In genomic region chr9:121640076-121640475, GRCh38 we compare ENCODE assay signal across 8 cellular contexts. TPM values are rescaled to one million over a fixed set of nuclear protein-coding genes. Genes with fewer than 3 reads are reported as not detected.
DNase-seq lines count a peak whose midpoint lies in the region; ATAC-seq and TF ChIP-seq lines count a peak whose summit lies in the region.

No MANE protein-coding gene starts in this region.

- 62 to 70% methylated on average over 9 of the region's 9 CpGs for WGBS in ectodermal cell, 2 experiments
- 79 to 81% methylated on average over 8 to 9 of the region's 9 CpGs for WGBS in upper lobe of left lung, 2 donors

- no peak overlapping the region for H3K4me3 Mint-ChIP-seq in activated CD4-positive, alpha-beta T cell treated with anti-CD3 and anti-CD28 coated beads for 36 hours

- no peak overlapping the region for H3K27ac Mint-ChIP-seq in activated CD4-positive, alpha-beta T cell treated with anti-CD3 and anti-CD28 coated beads for 36 hours

- no peak for TF ChIP-seq EP300 in upper lobe of left lung (IDR thresholded peaks at IDR 0.05)

- H3K36me3 ChIP-seq in ectodermal cell (ENCODE audit: control insufficient read depth, insufficient read depth, low read length) (no peaks in the 10 kb centered on the region), upper lobe of left lung (no peaks in the 10 kb centered on the region)

- H3K36me3 Mint-ChIP-seq in activated CD4-positive, alpha-beta T cell treated with anti-CD3 and anti-CD28 coated beads for 36 hours (ENCODE audit: low read depth), result no peaks in the 10 kb centered on the region

- peaks cover 56% of the 10 kb centered on the region for H3K4me1 ChIP-seq in ectodermal cell (ENCODE audit: control insufficient read depth, insufficient read depth, low read length)
- H3K4me1 ChIP-seq in upper lobe of left lung, result peaks cover 0 to 9% (median 4%) of the 10 kb centered on the region in 4 donors

- intact Hi-C loops in activated CD4-positive, alpha-beta T cell treated with anti-CD3 and anti-CD28 coated beads for 36 hours (cut with DNase I, micrococcal nuclease), result loop anchor here (2.0 kb wide), 1 partner anchor 353 kb away; no protein-coding TSS in a partner anchor

- POLR2A ChIA-PET in activated CD4-positive, alpha-beta T cell treated with anti-CD3 and anti-CD28 coated beads for 36 hours (lab: Charles Lee), result no interaction called here
- POLR2A ChIA-PET in RWPE1 (lab: Yijun Ruan, JAX; ENCODE audit: low non-redundant PET), result no interaction called here

- TF ChIP-seq CTCF in RWPE1 (conservative IDR thresholded peaks at IDR 0.05; ENCODE audit: low read depth) (no peak), upper lobe of left lung (IDR thresholded peaks at IDR 0.05) (peak; percentile 34 to 68 (median 56))

- H3K27me3 ChIP-seq in ectodermal cell (ENCODE audit: control insufficient read depth, insufficient read depth, low read length, poor library complexity, severe bottlenecking) (no peaks in the 10 kb centered on the region), upper lobe of left lung (no peaks in the 10 kb centered on the region)

- no peaks in the 10 kb centered on the region for H3K4me1 Mint-ChIP-seq in activated CD4-positive, alpha-beta T cell treated with anti-CD3 and anti-CD28 coated beads for 36 hours

- H3K9me3 Mint-ChIP-seq in activated CD4-positive, alpha-beta T cell treated with anti-CD3 and anti-CD28 coated beads for 36 hours (ENCODE audit: low read depth), result no peaks in the 10 kb centered on the region

- CTCF ChIA-PET in activated CD4-positive, alpha-beta T cell treated with anti-CD3 and anti-CD28 coated beads for 36 hours (lab: Charles Lee), result interaction anchor here (0.6 to 1.1 kb wide), 3 partner anchors 9 to 358 kb away, joined by 3 read pairs; no protein-coding TSS in a partner anchor
- CTCF ChIA-PET in RWPE1 (lab: Yijun Ruan, JAX), result interaction anchor here (0.6 to 1.3 kb wide), 6 partner anchors 10 to 47 kb away, joined by 3 to 6 read pairs (median 4); no protein-coding TSS in a partner anchor

- peak overlapping the region; percentile 94 for H3K27ac ChIP-seq in RWPE1
- H3K27ac ChIP-seq in ectodermal cell (ENCODE audit: insufficient read depth, low read depth, low read length, poor library complexity, severe bottlenecking), result peak overlapping the region; percentile 50
- H3K27ac ChIP-seq in upper lobe of left lung, result no peak overlapping the region

- H3K27me3 Mint-ChIP-seq in activated CD4-positive, alpha-beta T cell treated with anti-CD3 and anti-CD28 coated beads for 36 hours, result peaks cover 2% of the 10 kb centered on the region

- no peak for TF ChIP-seq POLR2A in upper lobe of left lung (IDR thresholded peaks at IDR 0.05)

- ATAC-seq in activated CD4-positive, alpha-beta T cell treated with anti-CD3 and anti-CD28 coated beads for 36 hours, result peak; percentile 77
- ATAC-seq in upper lobe of left lung (ENCODE audit: low FRiP score in 2 of 2) (peak; percentile 43 to 50), GM18511 (IDR thresholded peaks at IDR 0.05; ENCODE audit: unreplicated experiment) (no peak)

- H3K9me3 ChIP-seq in ectodermal cell (ENCODE audit: control insufficient read depth, low read length) (no peaks in the 10 kb centered on the region), upper lobe of left lung (no peaks in the 10 kb centered on the region)

- peak; percentile 71 for DNase-seq in activated CD4-positive, alpha-beta T cell treated with anti-CD3 and anti-CD28 coated beads for 36 hours
- no peak for DNase-seq in activated CD4-positive, alpha-beta T cell treated with anti-CD3 and anti-CD28 coated beads for 1 hour
- DNase-seq in RWPE1 (ENCODE audit: low spot score) (no peak), mucosa of gallbladder (ENCODE audit: low spot score) (peak; percentile 65), upper lobe of left lung (peak in 1 of 2 donors; percentile 37), NCI-H146 treated with DMSO at 0.1 percent for 48 hours (lab: John Stamatoyannopoulos, UW; ENCODE audit: unreplicated experiment) (no peak)

- no peak overlapping the region for H3K4me3 ChIP-seq in ectodermal cell (ENCODE audit: insufficient read depth, low read depth, low read length)
- no peak overlapping the region for H3K4me3 ChIP-seq in upper lobe of left lung

RNA-seq across cellular contexts. Expression of gene DAB2IP, which starts 11.4 kb away (rescaled TPM):
- total RNA-seq in activated CD4-positive, alpha-beta T cell treated with anti-CD3 and anti-CD28 coated beads for 36 hours, result under 1 TPM; 0.02 to 0.28 TPM
- 49.0 TPM for polyA plus RNA-seq in ectodermal cell (2013, experiment 1 of 4)
- polyA plus RNA-seq in ectodermal cell (2013, experiment 2 of 4), result 52.7 TPM
- 38.8 TPM for polyA plus RNA-seq in ectodermal cell (2013, experiment 3 of 4)
- polyA plus RNA-seq in ectodermal cell (2013, experiment 4 of 4), result 43.0 TPM
- total RNA-seq in mucosa of gallbladder, result 114 TPM
- total RNA-seq in upper lobe of left lung, result 10 to 100 TPM; 61.8 to 98.0 (median 77.2) TPM

Comparison
In these comparisons a context has a peak if more than half of its experiments do, and no peak if none do; other contexts are left out.
1. DNase-seq: peak in activated CD4-positive, alpha-beta T cell treated with anti-CD3 and anti-CD28 coated beads for 36 hours (single experiment) and mucosa of gallbladder (single experiment); none in activated CD4-positive, alpha-beta T cell treated with anti-CD3 and anti-CD28 coated beads for 1 hour (single experiment), RWPE1 (single experiment) and NCI-H146 treated with DMSO at 0.1 percent for 48 hours (single experiment).
2. H3K27ac ChIP-seq: peak in RWPE1 (single experiment) and ectodermal cell (single experiment); none in upper lobe of left lung (0 of 4).
3. RNA of gene DAB2IP, which starts 11.4 kb away (total RNA-seq): 114 TPM in mucosa of gallbladder (single experiment) and 61.8 to 98.0 TPM in upper lobe of left lung; 0.02 to 0.28 TPM in activated CD4-positive, alpha-beta T cell treated with anti-CD3 and anti-CD28 coated beads for 36 hours; every median in the first group is over 10 times any median in the second.